In genomic region chr19:14002571-14003278, GRCh38 we compare ENCODE assay signal across 11 cellular contexts. TPM values are rescaled to one million over a fixed set of nuclear protein-coding genes. Genes with fewer than 3 reads are reported as not detected.
DNase-seq lines count a peak whose midpoint lies in the region; ATAC-seq lines count a peak whose summit lies in the region.
"Had no signal": no experiment of that assay in that cellular context is flagged by ENCODE, and none has a peak within 500 bp of the region (broad histone marks: within the 10 kb centered on the region; RNA-seq: fewer than 3 reads in every experiment).

No MANE protein-coding gene starts in this region.

- peaks cover 13% of the 10 kb centered on the region for H3K9me3 Mint-ChIP-seq in activated naive CD8-positive, alpha-beta T cell treated with anti-CD3 and anti-CD28 coated beads for 36 hours

- peak overlapping the region; percentile 95 for H3K27ac ChIP-seq in thymus (ENCODE audit: low read depth)

- H3K36me3 ChIP-seq in thymus (ENCODE audit: control insufficient read depth, insufficient read depth) = peaks cover 3% of the 10 kb centered on the region

- peak overlapping the region; percentile 98 for H3K27ac Mint-ChIP-seq in activated naive CD8-positive, alpha-beta T cell treated with anti-CD3 and anti-CD28 coated beads for 36 hours

- WGBS in thymus = 60% methylated on average over 13 of the region's 13 CpGs

- H3K9me3 ChIP-seq in thymus (ENCODE audit: control insufficient read depth) = peaks cover 4% of the 10 kb centered on the region

- peaks cover 32% of the 10 kb centered on the region for H3K36me3 Mint-ChIP-seq in activated naive CD8-positive, alpha-beta T cell treated with anti-CD3 and anti-CD28 coated beads for 36 hours

- peak; percentile 69 for DNase-seq in activated CD8-positive, alpha-beta memory T cell treated with anti-CD3 and anti-CD28 coated beads for 24 hours
- DNase-seq in activated CD8-positive, alpha-beta memory T cell treated with anti-CD3 and anti-CD28 coated beads, Interleukin-2, amount 50 U/mL, for 4 hours = no peak
- no peak for DNase-seq in activated naive CD8-positive, alpha-beta T cell treated with anti-CD3 and anti-CD28 coated beads for 36 hours
- DNase-seq in medulla oblongata (ENCODE audit: extremely low spot score) = peak; percentile 40
- no peak for DNase-seq in activated effector memory CD4-positive, alpha-beta T cell treated with Interleukin-2 at 50 U/mL for 16 hours

- H3K27me3 Mint-ChIP-seq in activated naive CD8-positive, alpha-beta T cell treated with anti-CD3 and anti-CD28 coated beads for 36 hours = no peaks in the 10 kb centered on the region

- ATAC-seq in GM18870 (IDR thresholded peaks at IDR 0.05; ENCODE audit: unreplicated experiment) = no peak
- no peak for ATAC-seq in GM19324 (IDR thresholded peaks at IDR 0.05; ENCODE audit: low FRiP score, unreplicated experiment)

- H3K4me1 Mint-ChIP-seq in activated naive CD8-positive, alpha-beta T cell treated with anti-CD3 and anti-CD28 coated beads for 36 hours = peaks cover 48% of the 10 kb centered on the region

- no peak overlapping the region for H3K4me3 ChIP-seq in thymus (ENCODE audit: low read length)

- peak overlapping the region; percentile 70 for H3K4me3 Mint-ChIP-seq in activated naive CD8-positive, alpha-beta T cell treated with anti-CD3 and anti-CD28 coated beads for 36 hours

- H3K27me3 ChIP-seq in thymus (ENCODE audit: control insufficient read depth, insufficient read depth) = no peaks in the 10 kb centered on the region

- peaks cover 41% of the 10 kb centered on the region for H3K4me1 ChIP-seq in thymus (ENCODE audit: control insufficient read depth, insufficient read depth, low read length)

RNA-seq across cellular contexts. Expression of gene RFX1, which starts 3.4 kb away (rescaled TPM):
- 10 to 100 TPM in 1 of 2 experiments, 1 to 10 TPM in 1; 9.9 to 11.4 TPM for total RNA-seq in activated naive CD8-positive, alpha-beta T cell treated with anti-CD3 and anti-CD28 coated beads for 36 hours
- polyA plus RNA-seq in thymus = 5.7 TPM

RNA-seq across cellular contexts. Expression of gene RLN3, which starts 25.2 kb away (rescaled TPM):
- not detected for total RNA-seq in activated naive CD8-positive, alpha-beta T cell treated with anti-CD3 and anti-CD28 coated beads for 36 hours
- polyA plus RNA-seq in thymus = 0.18 TPM
- total RNA-seq: HT-29; T-helper 1 cell treated with Interleukin-12 subunit alpha and Interleukin-12 subunit beta and Interleukin-4 antibody, amounts not matched to agents 30 ng/mL and 1 ng/mL, for 36 hours had no signal
- polyA plus RNA-seq: neural cell had no signal

RNA-seq across cellular contexts. Expression of gene IL27RA, which starts 28.8 kb away (rescaled TPM):
- 10 to 100 TPM; 48.2 to 48.5 TPM for total RNA-seq in activated naive CD8-positive, alpha-beta T cell treated with anti-CD3 and anti-CD28 coated beads for 36 hours
- 19.1 TPM for polyA plus RNA-seq in thymus

RNA-seq across cellular contexts. Expression of gene DCAF15, which starts 50.4 kb away (rescaled TPM):
- 10 to 100 TPM; 54.3 to 54.6 TPM for total RNA-seq in activated naive CD8-positive, alpha-beta T cell treated with anti-CD3 and anti-CD28 coated beads for 36 hours
- polyA plus RNA-seq in thymus = 95.4 TPM

RNA-seq across cellular contexts. Expression of gene PALM3, which starts 59.2 kb away (rescaled TPM):
- total RNA-seq in activated naive CD8-positive, alpha-beta T cell treated with anti-CD3 and anti-CD28 coated beads for 36 hours = not detected
- polyA plus RNA-seq in thymus = 0.18 TPM
- total RNA-seq: T-helper 1 cell treated with Interleukin-12 subunit alpha and Interleukin-12 subunit beta and Interleukin-4 antibody, amounts not matched to agents 30 ng/mL and 1 ng/mL, for 36 hours had no signal

Comparison
In these comparisons a context has a peak if more than half of its experiments do, and no peak if none do; other contexts are left out.
1. DNase-seq: peak in activated CD8-positive, alpha-beta memory T cell treated with anti-CD3 and anti-CD28 coated beads for 24 hours (single experiment) and medulla oblongata (single experiment); none in activated CD8-positive, alpha-beta memory T cell treated with anti-CD3 and anti-CD28 coated beads, Interleukin-2, amount 50 U/mL, for 4 hours (single experiment), activated naive CD8-positive, alpha-beta T cell treated with anti-CD3 and anti-CD28 coated beads for 36 hours (single experiment) and activated effector memory CD4-positive, alpha-beta T cell treated with Interleukin-2 at 50 U/mL for 16 hours (single experiment).